8 cellular contexts compared by ENCODE assay signal in genomic region chr12:95623554-95624170, GRCh38.
A peak's percentile ranks its signal among the peaks of the same experiment; 100 is the strongest.
DNase-seq lines count a peak whose midpoint lies in the region; ATAC-seq and TF ChIP-seq lines count a peak whose summit lies in the region.

No MANE protein-coding gene starts in this region.

- H3F3A ChIP-seq in SU-DHL-6 (ENCODE audit: insufficient read depth), result no peaks in the 10 kb centered on the region

- H3K27ac ChIP-seq in SU-DHL-6 (ENCODE audit: low read depth, low read length) (no peak overlapping the region), lower lobe of right lung (peak overlapping the region; percentile 21)

- peak; percentile 48 for ATAC-seq in HG02973 (IDR thresholded peaks at IDR 0.05; ENCODE audit: unreplicated experiment)
- ATAC-seq in lower lobe of right lung, result peak; percentile 93 to 95
- ATAC-seq in HG03378 (IDR thresholded peaks at IDR 0.05; ENCODE audit: unreplicated experiment), result no peak

- H3K9me3 ChIP-seq in SU-DHL-6 (ENCODE audit: insufficient read depth, low read length) (no peaks in the 10 kb centered on the region), lower lobe of right lung (no peaks in the 10 kb centered on the region)

- no peaks in the 10 kb centered on the region for H4K20me1 ChIP-seq in SU-DHL-6 (ENCODE audit: low read depth, low read length)

- H3K9ac ChIP-seq in SU-DHL-6 (ENCODE audit: low read length), result no peak overlapping the region

- no peak overlapping the region for H2AFZ ChIP-seq in SU-DHL-6 (ENCODE audit: low read depth, low read length, severe bottlenecking)

- intact Hi-C loops in lower lobe of right lung (cut with DNase I), result no loop called here

- H3K79me2 ChIP-seq in SU-DHL-6 (ENCODE audit: insufficient read depth, low read length), result no peaks in the 10 kb centered on the region

- peaks cover 9% of the 10 kb centered on the region for H3K4me1 ChIP-seq in lower lobe of right lung

- no peaks in the 10 kb centered on the region for H3K9me2 ChIP-seq in SU-DHL-6 (replicated peaks; ENCODE audit: insufficient read depth, low read length)

- TF ChIP-seq CTCF in SU-DHL-6 (IDR thresholded peaks at IDR 0.05; ENCODE audit: insufficient read depth, low read length, poor library complexity, severe bottlenecking), result peak; percentile 81
- peak; percentile 58 for TF ChIP-seq CTCF in lower lobe of right lung (IDR thresholded peaks at IDR 0.05)

- H3K36me3 ChIP-seq in SU-DHL-6 (ENCODE audit: low read length) (no peaks in the 10 kb centered on the region), lower lobe of right lung (no peaks in the 10 kb centered on the region)

- H3K27me3 ChIP-seq in SU-DHL-6 (ENCODE audit: low read length) (no peaks in the 10 kb centered on the region), lower lobe of right lung (ENCODE audit: low read depth) (no peaks in the 10 kb centered on the region)

- peak; percentile 95 for DNase-seq in EL
- peak; percentile 88 for DNase-seq in ecto neural progenitor cell (ENCODE audit: low spot score)
- DNase-seq in lower lobe of right lung, result peak; percentile 83
- peak; percentile 68 for DNase-seq in superior temporal gyrus (ENCODE audit: extremely low spot score)
- no peak for DNase-seq in GF-D8 (lab: John Stamatoyannopoulos, UW)

- H3K4me3 ChIP-seq in SU-DHL-6 (ENCODE audit: insufficient read depth, low read length, poor library complexity, severe bottlenecking) (no peak overlapping the region), lower lobe of right lung (no peak overlapping the region)

- no peak overlapping the region for H3K4me2 ChIP-seq in SU-DHL-6 (ENCODE audit: low read depth, low read length, poor library complexity, severe bottlenecking)
